Comparison of ENCODE assay signal across 8 cellular contexts in the genomic region with DNA sequence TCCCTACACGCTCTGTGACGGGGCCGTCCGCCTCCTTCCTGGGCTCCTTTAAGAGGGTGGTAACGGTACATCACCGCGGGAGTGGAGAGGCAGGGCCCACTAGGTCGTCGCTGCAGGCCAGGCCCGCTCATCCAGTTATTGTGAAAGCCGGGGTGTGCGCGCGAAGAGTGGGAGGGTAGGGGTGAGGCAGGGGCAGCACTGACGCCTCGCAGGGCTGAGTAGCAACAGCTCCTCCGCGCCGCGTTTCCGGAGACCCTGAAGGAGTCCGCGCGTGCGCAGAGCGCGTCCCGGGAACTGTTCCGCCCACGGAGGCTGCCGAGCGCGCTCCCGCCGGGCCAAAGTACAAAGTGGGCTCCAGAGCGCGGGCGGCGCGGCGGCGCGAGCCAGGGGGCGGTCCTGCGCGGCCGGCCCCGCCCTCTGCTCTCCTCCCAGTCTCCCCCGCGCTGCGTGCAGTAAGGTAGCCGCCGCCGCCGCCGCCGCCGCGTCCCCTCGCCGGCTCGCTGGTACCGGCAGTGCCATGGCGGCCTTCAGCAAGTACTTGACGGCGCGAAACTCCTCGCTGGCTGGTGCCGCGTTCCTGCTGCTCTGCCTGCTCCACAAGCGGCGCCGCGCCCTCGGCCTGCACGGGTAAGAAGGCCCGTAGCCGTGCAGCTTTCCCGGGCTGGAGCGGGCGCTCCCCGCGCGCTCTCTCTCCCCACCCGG. TPM values are rescaled to one million over a fixed set of nuclear protein-coding genes. Genes with fewer than 3 reads are reported as not detected.
DNase-seq lines count a peak whose midpoint lies in the region; FAIRE-seq and TF ChIP-seq lines count a peak whose summit lies in the region.

Gene ABCD3, plus strand, starts transcription at position 428 of the 702 bp plus-strand sequence. Its CDS starts 90 bp downstream, at position 518.

- DNase-seq in GM04503 (ENCODE audit: low read depth) (peak; percentile 77), HFF-Myc (ENCODE audit: extremely low read depth, low read depth) (peak; percentile 79), NAMALWA (ENCODE audit: low spot score) (peak; percentile 97), SK-MEL-5 (ENCODE audit: low read depth, low spot score) (peak; percentile 94), frontal cortex (ENCODE audit: low spot score in 2 of 2) (peak; percentile 89 to 91)
- DNase-seq in activated naive CD4-positive, alpha-beta T cell treated with Interleukin-2 at 50 U/mL for 16 hours = peak; percentile 97

- no peaks in the 10 kb centered on the region for H3K36me3 ChIP-seq in neutrophil

- TF ChIP-seq CTCF in HFF-Myc (IDR thresholded peaks at IDR 0.05; ENCODE audit: low read depth, low read length, missing control alignments) (no peak), neutrophil (IDR thresholded peaks at IDR 0.05) (peak; percentile 37), subcutaneous adipose tissue (IDR thresholded peaks at IDR 0.05; ENCODE audit: low read depth) (no peak)

- no peaks in the 10 kb centered on the region for H3K9me3 ChIP-seq in neutrophil

- H3K4me1 ChIP-seq in neutrophil (ENCODE audit: control insufficient read depth in 1 of 2, insufficient read depth in 1 of 2, low read depth in 1 of 2, low read length in 1 of 2) = peaks cover 22 to 29% of the 10 kb centered on the region in 2 experiments

- peaks cover 10% of the 10 kb centered on the region for H3K27me3 ChIP-seq in neutrophil

- in situ Hi-C loops in SK-MEL-5 (cut with HindIII; ENCODE audit: low pct_unique_long_range_greater_than_20kb, low sequenced_read_pairs) = no loop called here

- peak within 1 kb of the TSS; percentile 72 for H3K27ac ChIP-seq in neutrophil

- FAIRE-seq in frontal cortex (lab: Jason Lieb, UNC) = no peak

- H3K4me3 ChIP-seq in HFF-Myc (replicated peaks; ENCODE audit: low read depth, low read length) = peak within 1 kb of the TSS; percentile 86
- H3K4me3 ChIP-seq in neutrophil (ENCODE audit: low read depth in 1 of 2, low read length in 1 of 2) = peak within 1 kb of the TSS; percentile 83 to 88

RNA-seq across cellular contexts. Expression of gene ABCD3, which starts in this region (rescaled TPM):
- total RNA-seq in SK-MEL-5 (2014; rRNA removed; shearing (Covaris generic)) = 42.5 and 45.8 TPM in 2 replicates
- polyA plus RNA-seq in SK-MEL-5 (2015; cell fraction: cytosol; rRNA removed) = 23.3 and 27.4 TPM in 2 replicates
- polyA plus RNA-seq in SK-MEL-5 (2015; cell fraction: nucleus; rRNA removed) = 38.5 and 40.9 TPM in 2 replicates
- total RNA-seq in frontal cortex (94.2 TPM), subcutaneous adipose tissue (10 to 100 TPM; 21.1 to 48.4 (median 28.0) TPM)

Comparison
In these comparisons a context has a peak if more than half of its experiments do, and no peak if none do; other contexts are left out.
1. Peak in every context shown above with its lines: DNase-seq, H3K4me3 ChIP-seq and H3K27ac ChIP-seq.